Comparison of ENCODE assay signal across 22 cellular contexts in genomic region chr1:5503556-5504363, GRCh38.
DNase-seq lines count a peak whose midpoint lies in the region; ATAC-seq and TF ChIP-seq lines count a peak whose summit lies in the region.
"Had no signal": no experiment of that assay in that cellular context is flagged by ENCODE, and none has a peak within 500 bp of the region (broad histone marks: within the 10 kb centered on the region; RNA-seq: fewer than 3 reads in every experiment).

No MANE protein-coding gene starts in this region.

- CTCF ChIA-PET in Calu3 (lab: Charles Lee): no interaction called here

- no TSS peak for BruUV-seq in Calu3 (replicated peaks; lab: Mats Ljungman, UMichigan)

- H3K4me3 ChIP-seq in ascending aorta (no peak overlapping the region), upper lobe of right lung (no peak overlapping the region)
- H3K4me3 ChIP-seq: GM23248, HAP-1, Peyer's patch had no signal

- H3K4me1 ChIP-seq in ascending aorta (peaks cover 13 to 28% of the 10 kb centered on the region in 2 donors), upper lobe of right lung (no peaks in the 10 kb centered on the region)
- H3K4me1 ChIP-seq: HAP-1, Peyer's patch had no signal

- no peaks in the 10 kb centered on the region for H3K27me3 ChIP-seq in ascending aorta
- H3K27me3 ChIP-seq in upper lobe of right lung: peaks cover 22% of the 10 kb centered on the region
- H3K27me3 ChIP-seq: Peyer's patch had no signal

- H3K9me3 Mint-ChIP-seq in nephron progenitor cell (no peaks in the 10 kb centered on the region), Calu3 (ENCODE audit: low read depth, unreplicated experiment) (no peaks in the 10 kb centered on the region)
- H3K9me3 Mint-ChIP-seq in stimulated activated naive B cell treated with anti-CD40 and anti-IgM and Interleukin-4, amounts not matched to agents 10 μg/mL and 1 μg/mL and 100 μg/mL, for 72 hours: no peaks in the 10 kb centered on the region

- H3K27me3 Mint-ChIP-seq in nephron progenitor cell (ENCODE audit: low read depth, poor library complexity) (peaks cover 30% of the 10 kb centered on the region), Calu3 (ENCODE audit: unreplicated experiment) (no peaks in the 10 kb centered on the region)
- peaks cover 8 to 19% of the 10 kb centered on the region in 2 donors for H3K27me3 Mint-ChIP-seq in stimulated activated naive B cell treated with anti-CD40 and anti-IgM and Interleukin-4, amounts not matched to agents 10 μg/mL and 1 μg/mL and 100 μg/mL, for 72 hours

- H3K27ac ChIP-seq in ascending aorta (peak overlapping the region; percentile 51 to 82), upper lobe of right lung (no peak overlapping the region)
- H3K27ac ChIP-seq: C4-2B, GM23248, Peyer's patch had no signal

- H3K9me3 ChIP-seq in ascending aorta (no peaks in the 10 kb centered on the region), upper lobe of right lung (no peaks in the 10 kb centered on the region)
- H3K9me3 ChIP-seq: HAP-1, Peyer's patch had no signal

- H3K36me3 ChIP-seq in ascending aorta (no peaks in the 10 kb centered on the region), upper lobe of right lung (no peaks in the 10 kb centered on the region)
- H3K36me3 ChIP-seq: HAP-1, Peyer's patch had no signal

- peak; percentile 27 for DNase-seq in ELF-1 (ENCODE audit: low read depth, low spot score)
- DNase-seq in ascending aorta (ENCODE audit: low spot score in 2 of 2): no peak
- DNase-seq in nephron progenitor cell: no peak
- DNase-seq in upper lobe of right lung: peak; percentile 43
- DNase-seq in Calu3: no peak
- DNase-seq in stimulated activated naive B cell treated with anti-CD40 and anti-IgM and Interleukin-4, amounts not matched to agents 10 μg/mL and 1 μg/mL and 100 μg/mL, for 72 hours: no peak
- no peak for DNase-seq in amniotic stem cell (lab: John Stamatoyannopoulos, UW)
- DNase-seq: DMS 273 treated with DMSO at 0.1 percent for 48 hours, DND-41, Karpas-422, MM.1S, NCI-H1092, NCI-H1436 treated with DMSO at 0.1 percent for 48 hours, NCI-H2029 treated with DMSO at 0.1 percent for 48 hours, NCI-H2171, NCI-H446, NCI-H69 had no signal

- ATAC-seq in upper lobe of right lung: no peak
- no peak for ATAC-seq in stimulated activated naive B cell treated with anti-CD40 and anti-IgM and Interleukin-4, amounts not matched to agents 10 μg/mL and 1 μg/mL and 100 μg/mL, for 72 hours (replicated peaks)
- ATAC-seq: Right ventricle myocardium inferior had no signal

- H3K36me3 Mint-ChIP-seq in nephron progenitor cell (ENCODE audit: low read depth) (no peaks in the 10 kb centered on the region), Calu3 (ENCODE audit: insufficient read depth, unreplicated experiment) (no peaks in the 10 kb centered on the region)
- no peaks in the 10 kb centered on the region for H3K36me3 Mint-ChIP-seq in stimulated activated naive B cell treated with anti-CD40 and anti-IgM and Interleukin-4, amounts not matched to agents 10 μg/mL and 1 μg/mL and 100 μg/mL, for 72 hours

- H3K4me1 Mint-ChIP-seq in nephron progenitor cell: no peaks in the 10 kb centered on the region
- no peaks in the 10 kb centered on the region for H3K4me1 Mint-ChIP-seq in Calu3 (ENCODE audit: low read depth, unreplicated experiment)
- H3K4me1 Mint-ChIP-seq in stimulated activated naive B cell treated with anti-CD40 and anti-IgM and Interleukin-4, amounts not matched to agents 10 μg/mL and 1 μg/mL and 100 μg/mL, for 72 hours: no peaks in the 10 kb centered on the region

- intact Hi-C loops in ascending aorta (cut with DNase I): no loop called here
- intact Hi-C loops in upper lobe of right lung (cut with DNase I): no loop called here
- intact Hi-C loops in Calu3 (cut with micrococcal nuclease; ENCODE audit: unreplicated experiment): no loop called here

- no peak overlapping the region for H3K4me3 Mint-ChIP-seq in nephron progenitor cell
- H3K4me3 Mint-ChIP-seq in Calu3 (ENCODE audit: low read depth, unreplicated experiment): no peak overlapping the region
- H3K4me3 Mint-ChIP-seq in stimulated activated naive B cell treated with anti-CD40 and anti-IgM and Interleukin-4, amounts not matched to agents 10 μg/mL and 1 μg/mL and 100 μg/mL, for 72 hours: no peak overlapping the region

- TF ChIP-seq CTCF in ascending aorta (IDR thresholded peaks at IDR 0.05) (no peak), nephron progenitor cell (IDR thresholded peaks at IDR 0.05) (no peak), upper lobe of right lung (IDR thresholded peaks at IDR 0.05) (no peak), Calu3 (IDR thresholded peaks at IDR 0.05; ENCODE audit: unreplicated experiment) (no peak)

- H3K27ac Mint-ChIP-seq in nephron progenitor cell (peak overlapping the region; percentile 36), Calu3 (ENCODE audit: unreplicated experiment) (no peak overlapping the region)
- no peak overlapping the region for H3K27ac Mint-ChIP-seq in stimulated activated naive B cell treated with anti-CD40 and anti-IgM and Interleukin-4, amounts not matched to agents 10 μg/mL and 1 μg/mL and 100 μg/mL, for 72 hours

Comparison
In these comparisons a context has a peak if more than half of its experiments do, and no peak if none do; other contexts are left out.
1. DNase-seq: peak in ELF-1 (single experiment) and upper lobe of right lung (single experiment); none in ascending aorta (0 of 2), nephron progenitor cell (single experiment), Calu3 (single experiment), stimulated activated naive B cell treated with anti-CD40 and anti-IgM and Interleukin-4, amounts not matched to agents 10 μg/mL and 1 μg/mL and 100 μg/mL, for 72 hours (single experiment) and amniotic stem cell (single experiment).